8 cellular contexts compared by ENCODE assay signal in the genomic region with DNA sequence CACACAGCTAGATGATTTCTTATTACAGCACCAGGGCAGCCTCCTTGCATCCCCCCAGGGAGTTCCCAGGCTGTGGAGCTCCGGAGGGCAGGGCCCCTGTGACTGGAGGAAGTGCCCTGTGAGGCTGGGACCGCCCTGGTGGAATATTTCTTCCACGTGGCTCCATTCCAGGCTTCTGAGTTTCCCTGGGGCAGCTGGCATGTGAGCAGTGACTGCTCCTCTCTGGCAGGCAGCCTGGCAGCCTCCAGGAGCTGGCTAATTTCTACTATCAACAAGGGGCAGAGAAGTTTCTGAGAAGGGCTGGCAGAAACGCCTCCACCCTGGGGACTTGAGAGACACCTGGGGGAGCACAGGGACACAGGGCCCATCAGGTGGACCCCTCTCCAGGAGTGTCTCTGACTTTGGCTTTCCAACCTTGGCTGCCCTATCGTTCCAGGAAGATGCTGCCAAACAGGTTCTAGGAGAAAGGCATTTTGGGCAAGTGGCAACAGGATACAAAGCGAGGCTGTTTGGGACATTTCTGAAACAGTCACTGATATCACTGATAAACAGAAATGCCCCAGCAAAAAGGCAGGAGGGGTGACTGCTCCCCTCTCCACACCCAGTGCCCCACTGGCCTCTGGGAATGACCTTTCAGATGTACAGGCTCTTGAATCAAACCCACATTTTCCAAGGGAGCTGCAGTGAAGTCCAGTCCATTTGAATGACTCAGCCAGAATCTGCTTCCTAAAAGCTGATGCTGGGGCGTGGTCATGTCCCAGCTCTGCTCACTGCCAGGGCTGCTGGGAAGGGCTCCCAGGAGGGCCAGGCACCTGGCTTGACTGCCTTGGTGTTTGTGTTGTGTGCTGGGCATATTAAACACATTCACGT. TPM values are rescaled to one million over a fixed set of nuclear protein-coding genes. Genes with fewer than 3 reads are reported as not detected.
DNase-seq lines count a peak whose midpoint lies in the region; ATAC-seq and TF ChIP-seq lines count a peak whose summit lies in the region.

No MANE protein-coding gene starts in this region.

- H3K9me3 ChIP-seq in heart right ventricle (peaks cover 0 to 3% (median 0%) of the 10 kb centered on the region in 11 donors), skeletal muscle tissue (ENCODE audit: control insufficient read depth in 3 of 3, low read length in 3 of 3) (no peaks in the 10 kb centered on the region)

- intact Hi-C loops in heart right ventricle (cut with DNase I), result loop anchor here in 1 of 10 donors (5.0 kb wide), 1 partner anchor 49 kb away; no protein-coding TSS in a partner anchor

- H3K4me3 ChIP-seq in heart right ventricle (peak overlapping the region in 1 of 10 donors; percentile 16), skeletal muscle tissue (ENCODE audit: low read length in 3 of 3) (peak overlapping the region in 2 of 3 donors; percentile 3 to 49)

- peak overlapping the region; percentile 98 for H3K27ac ChIP-seq in VCaP
- H3K27ac ChIP-seq in heart right ventricle, result peak overlapping the region; percentile 73 to 93 (median 88)
- H3K27ac ChIP-seq in skeletal muscle tissue (ENCODE audit: low read depth, low read length), result peak overlapping the region; percentile 94

- 21 to 24% methylated on average over 8 of the region's 8 CpGs for WGBS in heart right ventricle, 2 donors

- H3K27ac Mint-ChIP-seq in stimulated activated naive CD8-positive, alpha-beta T cell treated with anti-CD3 and anti-CD28 coated beads, Interleukin-15, amount 100 ng/mL, for 72 hours, result no peak overlapping the region

- no peak for TF ChIP-seq CTCF in VCaP (conservative IDR thresholded peaks at IDR 0.05)
- no peak for TF ChIP-seq CTCF in heart right ventricle (IDR thresholded peaks at IDR 0.05)

- no peak overlapping the region for H3K4me3 Mint-ChIP-seq in stimulated activated naive CD8-positive, alpha-beta T cell treated with anti-CD3 and anti-CD28 coated beads, Interleukin-15, amount 100 ng/mL, for 72 hours

- H3K4me1 Mint-ChIP-seq in stimulated activated naive CD8-positive, alpha-beta T cell treated with anti-CD3 and anti-CD28 coated beads, Interleukin-15, amount 100 ng/mL, for 72 hours, result peaks cover 7% of the 10 kb centered on the region

- peaks cover 12 to 88% (median 46%) of the 10 kb centered on the region in 9 donors for H3K4me1 ChIP-seq in heart right ventricle
- peaks cover 28 to 42% (median 38%) of the 10 kb centered on the region in 3 donors for H3K4me1 ChIP-seq in skeletal muscle tissue (ENCODE audit: control insufficient read depth in 3 of 3, insufficient read depth in 3 of 3, low read length in 3 of 3)

- peaks cover 0 to 8% (median 0%) of the 10 kb centered on the region in 9 donors for H3K36me3 ChIP-seq in heart right ventricle
- no peaks in the 10 kb centered on the region for H3K36me3 ChIP-seq in skeletal muscle tissue (ENCODE audit: control insufficient read depth in 3 of 3, insufficient read depth in 3 of 3, low read length in 3 of 3)

- H3K9me3 Mint-ChIP-seq in stimulated activated naive CD8-positive, alpha-beta T cell treated with anti-CD3 and anti-CD28 coated beads, Interleukin-15, amount 100 ng/mL, for 72 hours, result peaks cover 0 to 4% of the 10 kb centered on the region in 2 donors

- peak; percentile 8 for DNase-seq in NCI-H748 (lab: John Stamatoyannopoulos, UW; ENCODE audit: unreplicated experiment)
- no peak for DNase-seq in NCI-H748 treated with DMSO at 0.1 percent for 48 hours (lab: John Stamatoyannopoulos, UW)
- DNase-seq in heart right ventricle, result peak; percentile 74 to 87
- no peak for DNase-seq in stimulated activated naive CD8-positive, alpha-beta T cell treated with anti-CD3 and anti-CD28 coated beads, Interleukin-15, amount 100 ng/mL, for 72 hours
- DNase-seq in NCI-H1048 (lab: John Stamatoyannopoulos, UW), result no peak

- no peaks in the 10 kb centered on the region for H3K27me3 Mint-ChIP-seq in stimulated activated naive CD8-positive, alpha-beta T cell treated with anti-CD3 and anti-CD28 coated beads, Interleukin-15, amount 100 ng/mL, for 72 hours

- ATAC-seq in heart right ventricle (peak; percentile 66 to 90 (median 86)), HG02759 (IDR thresholded peaks at IDR 0.05; ENCODE audit: unreplicated experiment) (no peak)
- no peak for ATAC-seq in stimulated activated naive CD8-positive, alpha-beta T cell treated with anti-CD3 and anti-CD28 coated beads, Interleukin-15, amount 100 ng/mL, for 72 hours

- H3K9ac ChIP-seq in skeletal muscle tissue (ENCODE audit: low read depth in 1 of 3, low read length in 3 of 3), result peak overlapping the region; percentile 8 to 55 (median 32)

- H3K27me3 ChIP-seq in heart right ventricle (no peaks in the 10 kb centered on the region), skeletal muscle tissue (ENCODE audit: control insufficient read depth in 3 of 3, insufficient read depth in 3 of 3, low read length in 3 of 3) (no peaks in the 10 kb centered on the region)

RNA-seq across cellular contexts. Expression of a gene that starts 16.1 kb away (rescaled TPM):
- total RNA-seq in heart right ventricle (10 to 100 TPM; 21.7 to 54.6 (median 41.6) TPM), skeletal muscle tissue (45.4 TPM)
- 10 to 100 TPM; 14.5 to 32.4 TPM for polyA plus RNA-seq in heart right ventricle

RNA-seq across cellular contexts. Expression of a gene that starts 30.4 kb away (rescaled TPM):
- total RNA-seq in heart right ventricle (1 to 10 TPM in 2 of 10 donors, under 1 TPM in 5, not detected in 3; 0.13 to 4.4 (median 0.51) TPM), skeletal muscle tissue (4.7 TPM)
- polyA plus RNA-seq in heart right ventricle, result under 1 TPM; 0.20 to 0.22 TPM

Comparison
In these comparisons a context has a peak if more than half of its experiments do, and no peak if none do; other contexts are left out.
1. DNase-seq: peak in NCI-H748 (single experiment) and heart right ventricle (2 of 2); none in NCI-H748 treated with DMSO at 0.1 percent for 48 hours (single experiment), stimulated activated naive CD8-positive, alpha-beta T cell treated with anti-CD3 and anti-CD28 coated beads, Interleukin-15, amount 100 ng/mL, for 72 hours (0 of 2) and NCI-H1048 (single experiment).
2. ATAC-seq: peak in heart right ventricle (8 of 8); none in stimulated activated naive CD8-positive, alpha-beta T cell treated with anti-CD3 and anti-CD28 coated beads, Interleukin-15, amount 100 ng/mL, for 72 hours (single experiment) and HG02759 (single experiment).
3. Peak in every context shown above with its lines, with median percentiles within 50 percentile points of each other: H3K27ac ChIP-seq.